Comparison of ENCODE assay signal across 1 cellular context in genomic region chr10:127402596-127403409, GRCh38.
TF ChIP-seq lines count a peak whose summit lies in the region.

No MANE protein-coding gene starts in this region.

TF ChIP-seq in IMR-90, 13 proteins besides CTCF, POLR2A, EP300 and RAD21 (continued from another document):
- TF ChIP-seq ELK1 (IDR thresholded peaks at IDR 0.05; ENCODE audit: borderline replicate concordance, low read depth, low read length) (no peak), CEBPB (IDR thresholded peaks at IDR 0.05; ENCODE audit: low read depth, low read length) (no peak), RCOR1 (IDR thresholded peaks at IDR 0.05; ENCODE audit: insufficient replicate concordance, low read length) (no peak), MAZ (IDR thresholded peaks at IDR 0.05; ENCODE audit: borderline replicate concordance, low read depth, low read length) (no peak), RFX5 (IDR thresholded peaks at IDR 0.05; ENCODE audit: low read depth, low read length) (no peak), BHLHE40 (IDR thresholded peaks at IDR 0.05; ENCODE audit: low read depth, low read length) (no peak), USF2 (IDR thresholded peaks at IDR 0.05; ENCODE audit: low read depth, low read length) (no peak), FOS (IDR thresholded peaks at IDR 0.05; ENCODE audit: low read depth, low read length) (no peak), MXI1 (IDR thresholded peaks at IDR 0.05; ENCODE audit: borderline replicate concordance, low read depth, low read length) (no peak), NFE2L2 (IDR thresholded peaks at IDR 0.05; ENCODE audit: low read depth, low read length) (no peak), SMC3 (IDR thresholded peaks at IDR 0.05; ENCODE audit: low read depth, low read length) (no peak), MAFK (IDR thresholded peaks at IDR 0.05; ENCODE audit: low read depth, low read length) (no peak)
